39 cellular contexts compared by ENCODE assay signal in the genomic region with DNA sequence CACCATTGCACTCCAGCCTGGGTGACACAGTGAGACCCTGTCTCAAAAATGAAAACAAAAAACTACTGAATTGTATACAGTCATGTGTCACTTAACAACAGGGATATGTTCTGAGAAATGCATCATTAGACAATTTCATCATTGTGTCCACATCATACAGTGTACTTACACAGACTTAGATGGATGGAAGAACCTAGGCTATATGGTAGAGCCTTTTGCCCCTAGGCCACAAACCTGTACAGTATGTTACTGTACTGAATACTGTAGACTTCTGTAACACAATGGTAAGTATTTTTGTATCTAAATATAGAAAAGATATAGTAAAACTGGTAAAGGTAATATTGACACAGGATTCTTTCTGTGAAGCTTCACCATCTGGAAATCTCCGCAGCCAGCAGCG.
"Had no signal": no experiment of that assay in that cellular context is flagged by ENCODE, and none has a peak within 500 bp of the region (broad histone marks: within the 10 kb centered on the region; RNA-seq: fewer than 3 reads in every experiment).

No MANE protein-coding gene starts in this region.

- DNase-seq: activated effector memory CD4-positive, alpha-beta T cell treated with anti-CD3 and anti-CD28 coated beads, Interleukin-2, amount 50 U/mL, for 16 hours; activated effector memory CD4-positive, alpha-beta T cell treated with Interleukin-2 at 50 U/mL for 16 hours; activated gamma-delta T cell; activated gamma-delta T cell treated with Interleukin-2 at 50 U/mL for 16 hours; activated naive CD4-positive, alpha-beta T cell; activated naive CD4-positive, alpha-beta T cell treated with anti-CD3 and anti-CD28 coated beads for 36 hours; activated naive CD4-positive, alpha-beta T cell treated with anti-CD3 and anti-CD28 coated beads, Interleukin-2, amount 10 ng/mL, durations not matched to agents 7 days and 5 days; activated naive CD4-positive, alpha-beta T cell treated with anti-CD3 and anti-CD28 coated beads, Interleukin-2, amount 50 U/mL, for 16 hours; activated naive CD4-positive, alpha-beta T cell treated with Interleukin-2 at 50 U/mL for 16 hours; activated naive CD8-positive, alpha-beta T cell treated with anti-CD3 and anti-CD28 coated beads for 36 hours; activated naive CD8-positive, alpha-beta T cell treated with anti-CD3 and anti-CD28 coated beads, Interleukin-2, amount 10 ng/mL, durations not matched to agents 7 days and 5 days; activated naive CD8-positive, alpha-beta T cell treated with anti-CD3 and anti-CD28 coated beads, Interleukin-2, amount 50 U/mL, for 24 hours; activated T-cell treated with anti-CD3 and anti-CD28 coated beads, Interleukin-2, amount 50 U/mL, for 24 hours; activated T-cell treated with anti-CD3 and anti-CD28 coated beads, Interleukin-2, amount 50 U/mL, for 4 hours; activated T-cell treated with anti-CD3 and anti-CD28 coated beads, Interleukin-2, amount 50 U/mL, for 48 hours; activated T-cell treated with anti-CD3 and anti-CD28 coated beads, Interleukin-2, amount 50 U/mL, for 72 hours; adrenal gland; amniotic stem cell; amygdala; anterior cingulate cortex; aorta; body of pancreas; brain microvascular endothelial cell; caudate nucleus; central memory CD4-positive, alpha-beta T cell; cerebellar nuclear complex had no signal

- H3K36me3 ChIP-seq: adrenal gland, ascending aorta, brain microvascular endothelial cell, breast epithelium, cardiac muscle cell had no signal

- H3K27ac Mint-ChIP-seq: activated naive CD4-positive, alpha-beta T cell treated with anti-CD3 and anti-CD28 coated beads for 36 hours; activated naive CD4-positive, alpha-beta T cell treated with anti-CD3 and anti-CD28 coated beads, Interleukin-2, amount 10 ng/mL, durations not matched to agents 7 days and 5 days; activated naive CD4-positive, alpha-beta T cell treated with anti-CD3 and anti-CD28 coated beads, Interleukin-2, amount 50 U/mL, for 24 hours; activated naive CD4-positive, alpha-beta T cell treated with anti-CD3 and anti-CD28 coated beads, Interleukin-2, amount 50 U/mL, for 72 hours; activated naive CD8-positive, alpha-beta T cell; activated naive CD8-positive, alpha-beta T cell treated with anti-CD3 and anti-CD28 coated beads for 36 hours; activated naive CD8-positive, alpha-beta T cell treated with anti-CD3 and anti-CD28 coated beads, Interleukin-2, amount 10 ng/mL, durations not matched to agents 7 days and 5 days; activated naive CD8-positive, alpha-beta T cell treated with anti-CD3 and anti-CD28 coated beads, Interleukin-2, amount 50 U/mL, for 24 hours; activated T-cell treated with anti-CD3 and anti-CD28 coated beads, Interleukin-2, amount 50 U/mL, for 24 hours; activated T-cell treated with anti-CD3 and anti-CD28 coated beads, Interleukin-2, amount 50 U/mL, for 72 hours; activated T-helper 1 cell treated with anti-CD3 and anti-CD28 coated beads, Interleukin-12 subunit alpha, Interleukin-12 subunit beta, Interleukin-2, Interleukin-4 antibody, amounts not matched to agents 30 ng/mL and 10 ng/mL and 1 ng/mL, durations not matched to agents 14 hours and 24 hours and 36 hours; activated T-helper 17 cell treated with anti-CD3 and anti-CD28 coated beads, Interleukin-2, amount 50 U/mL, for 72 hours; activated T-helper 2 cell treated with anti-CD3 and anti-CD28 coated beads, Interferon-gamma antibody, Interleukin-2, Interleukin-4, amounts not matched to agents 10 μg/mL and 5 μg/mL and 100 μg/mL, durations not matched to agents 14 hours and 24 hours and 36 hours; brain had no signal

- H3K9me3 ChIP-seq: adrenal gland, ascending aorta, body of pancreas, breast epithelium had no signal

- H3K27me3 Mint-ChIP-seq: activated naive CD4-positive, alpha-beta T cell treated with anti-CD3 and anti-CD28 coated beads, Interleukin-2, amount 50 U/mL, for 24 hours; activated naive CD8-positive, alpha-beta T cell; activated T-cell treated with anti-CD3 and anti-CD28 coated beads, Interleukin-2, amount 50 U/mL, for 24 hours; activated T-helper 17 cell treated with anti-CD3 and anti-CD28 coated beads, Interleukin-2, amount 50 U/mL, for 72 hours; brain had no signal

- FAIRE-seq: astrocyte, bronchial epithelial cell had no signal

- H3K4me3 ChIP-seq: adrenal gland, ascending aorta, body of pancreas, breast epithelium, cardiac muscle cell had no signal

- ATAC-seq: activated naive CD4-positive, alpha-beta T cell treated with anti-CD3 and anti-CD28 coated beads, Interleukin-2, amount 50 U/mL, for 72 hours; activated naive CD8-positive, alpha-beta T cell treated with anti-CD3 and anti-CD28 coated beads, Interleukin-2, amount 50 U/mL, for 24 hours; activated T-cell treated with anti-CD3 and anti-CD28 coated beads, Interleukin-2, amount 50 U/mL, for 4 hours; activated T-cell treated with anti-CD3 and anti-CD28 coated beads, Interleukin-2, amount 50 U/mL, for 72 hours; activated T-helper 17 cell treated with anti-CD3 and anti-CD28 coated beads, Interleukin-2, amount 50 U/mL, for 72 hours; body of pancreas had no signal

- H3K27me3 ChIP-seq: adrenal gland, ascending aorta, body of pancreas, brain microvascular endothelial cell, breast epithelium, cardiac muscle cell had no signal

- H3K4me1 ChIP-seq: adrenal gland, ascending aorta, body of pancreas, breast epithelium had no signal

- H3K4me3 Mint-ChIP-seq: activated naive CD4-positive, alpha-beta T cell treated with anti-CD3 and anti-CD28 coated beads for 36 hours; activated naive CD4-positive, alpha-beta T cell treated with anti-CD3 and anti-CD28 coated beads, Interleukin-2, amount 10 ng/mL, durations not matched to agents 7 days and 5 days; activated naive CD4-positive, alpha-beta T cell treated with anti-CD3 and anti-CD28 coated beads, Interleukin-2, amount 50 U/mL, for 24 hours; activated naive CD8-positive, alpha-beta T cell; activated naive CD8-positive, alpha-beta T cell treated with anti-CD3 and anti-CD28 coated beads for 36 hours; activated naive CD8-positive, alpha-beta T cell treated with anti-CD3 and anti-CD28 coated beads, Interleukin-2, amount 10 ng/mL, durations not matched to agents 7 days and 5 days; activated naive CD8-positive, alpha-beta T cell treated with anti-CD3 and anti-CD28 coated beads, Interleukin-2, amount 50 U/mL, for 24 hours; activated T-cell treated with anti-CD3 and anti-CD28 coated beads, Interleukin-2, amount 50 U/mL, for 24 hours; activated T-cell treated with anti-CD3 and anti-CD28 coated beads, Interleukin-2, amount 50 U/mL, for 4 hours; activated T-cell treated with anti-CD3 and anti-CD28 coated beads, Interleukin-2, amount 50 U/mL, for 72 hours; activated T-helper 1 cell treated with anti-CD3 and anti-CD28 coated beads, Interleukin-12 subunit alpha, Interleukin-12 subunit beta, Interleukin-2, Interleukin-4 antibody, amounts not matched to agents 30 ng/mL and 10 ng/mL and 1 ng/mL, durations not matched to agents 14 hours and 24 hours and 36 hours; activated T-helper 17 cell treated with anti-CD3 and anti-CD28 coated beads, Interleukin-2, amount 50 U/mL, for 72 hours; brain; central memory CD8-positive, alpha-beta T cell had no signal

- H3K36me3 Mint-ChIP-seq: activated naive CD4-positive, alpha-beta T cell treated with anti-CD3 and anti-CD28 coated beads, Interleukin-2, amount 10 ng/mL, durations not matched to agents 7 days and 5 days; activated naive CD4-positive, alpha-beta T cell treated with anti-CD3 and anti-CD28 coated beads, Interleukin-2, amount 50 U/mL, for 24 hours; activated naive CD4-positive, alpha-beta T cell treated with anti-CD3 and anti-CD28 coated beads, Interleukin-2, amount 50 U/mL, for 72 hours; activated naive CD8-positive, alpha-beta T cell; activated naive CD8-positive, alpha-beta T cell treated with anti-CD3 and anti-CD28 coated beads for 36 hours; activated naive CD8-positive, alpha-beta T cell treated with anti-CD3 and anti-CD28 coated beads, Interleukin-2, amount 10 ng/mL, durations not matched to agents 7 days and 5 days had no signal

- H3K9me3 Mint-ChIP-seq: activated naive CD4-positive, alpha-beta T cell treated with anti-CD3 and anti-CD28 coated beads for 36 hours; activated naive CD4-positive, alpha-beta T cell treated with anti-CD3 and anti-CD28 coated beads, Interleukin-2, amount 10 ng/mL, durations not matched to agents 7 days and 5 days; activated naive CD4-positive, alpha-beta T cell treated with anti-CD3 and anti-CD28 coated beads, Interleukin-2, amount 50 U/mL, for 24 hours; activated naive CD4-positive, alpha-beta T cell treated with anti-CD3 and anti-CD28 coated beads, Interleukin-2, amount 50 U/mL, for 72 hours; activated naive CD8-positive, alpha-beta T cell treated with anti-CD3 and anti-CD28 coated beads for 36 hours; activated naive CD8-positive, alpha-beta T cell treated with anti-CD3 and anti-CD28 coated beads, Interleukin-2, amount 10 ng/mL, durations not matched to agents 7 days and 5 days; activated naive CD8-positive, alpha-beta T cell treated with anti-CD3 and anti-CD28 coated beads, Interleukin-2, amount 50 U/mL, for 24 hours; activated T-cell treated with anti-CD3 and anti-CD28 coated beads, Interleukin-2, amount 50 U/mL, for 24 hours; activated T-cell treated with anti-CD3 and anti-CD28 coated beads, Interleukin-2, amount 50 U/mL, for 4 hours; activated T-cell treated with anti-CD3 and anti-CD28 coated beads, Interleukin-2, amount 50 U/mL, for 72 hours; activated T-helper 1 cell treated with anti-CD3 and anti-CD28 coated beads, Interleukin-12 subunit alpha, Interleukin-12 subunit beta, Interleukin-2, Interleukin-4 antibody, amounts not matched to agents 30 ng/mL and 10 ng/mL and 1 ng/mL, durations not matched to agents 14 hours and 24 hours and 36 hours; activated T-helper 17 cell treated with anti-CD3 and anti-CD28 coated beads, Interleukin-2, amount 50 U/mL, for 72 hours; activated T-helper 2 cell treated with anti-CD3 and anti-CD28 coated beads, Interferon-gamma antibody, Interleukin-2, Interleukin-4, amounts not matched to agents 10 μg/mL and 5 μg/mL and 100 μg/mL, durations not matched to agents 14 hours and 24 hours and 36 hours; central memory CD8-positive, alpha-beta T cell had no signal

- H3K4me1 Mint-ChIP-seq: activated naive CD4-positive, alpha-beta T cell treated with anti-CD3 and anti-CD28 coated beads, Interleukin-2, amount 10 ng/mL, durations not matched to agents 7 days and 5 days; activated naive CD4-positive, alpha-beta T cell treated with anti-CD3 and anti-CD28 coated beads, Interleukin-2, amount 50 U/mL, for 24 hours; activated naive CD8-positive, alpha-beta T cell treated with anti-CD3 and anti-CD28 coated beads for 36 hours; activated naive CD8-positive, alpha-beta T cell treated with anti-CD3 and anti-CD28 coated beads, Interleukin-2, amount 10 ng/mL, durations not matched to agents 7 days and 5 days; activated naive CD8-positive, alpha-beta T cell treated with anti-CD3 and anti-CD28 coated beads, Interleukin-2, amount 50 U/mL, for 24 hours; activated T-helper 17 cell treated with anti-CD3 and anti-CD28 coated beads, Interleukin-2, amount 50 U/mL, for 72 hours; central memory CD8-positive, alpha-beta T cell had no signal

- H3K27ac ChIP-seq: adrenal gland, ascending aorta, body of pancreas, brain microvascular endothelial cell, breast epithelium, cardiac muscle cell had no signal
